8 cellular contexts compared by ENCODE assay signal in genomic region chr19:11693505-11694499, GRCh38. TPM values are rescaled to one million over a fixed set of nuclear protein-coding genes. Genes with fewer than 3 reads are reported as not detected.
A peak's percentile ranks its signal among the peaks of the same experiment; 100 is the strongest.
DNase-seq lines count a peak whose midpoint lies in the region; ATAC-seq and TF ChIP-seq lines count a peak whose summit lies in the region.

No MANE protein-coding gene starts in this region.

- no peaks in the 10 kb centered on the region for H3K9me3 ChIP-seq in esophagus squamous epithelium
- H3K9me3 ChIP-seq in ovary = no peaks in the 10 kb centered on the region

- no peak for TF ChIP-seq EP300 in ovary (IDR thresholded peaks at IDR 0.05)

- H3K4me3 ChIP-seq in esophagus squamous epithelium (peak overlapping the region; percentile 66 to 82 (median 76)), ovary (peak overlapping the region; percentile 61)

- peak overlapping the region; percentile 97 for H3K4me3 Mint-ChIP-seq in Calu3 (ENCODE audit: low read depth, unreplicated experiment)

- WGBS in esophagus squamous epithelium, 2 donors = 18 to 23% methylated on average over 12 to 15 of the region's 16 CpGs
- WGBS in ovary, 3 donors = 24 to 27% (median 27%) methylated on average over 16 of the region's 16 CpGs

- TF ChIP-seq POLR2A in esophagus squamous epithelium (IDR thresholded peaks at IDR 0.05) (no peak), ovary (IDR thresholded peaks at IDR 0.05) (no peak)

- peaks cover 9% of the 10 kb centered on the region for H3K36me3 Mint-ChIP-seq in Calu3 (ENCODE audit: insufficient read depth, unreplicated experiment)

- H3K4me1 ChIP-seq in esophagus squamous epithelium (peaks cover 5 to 17% (median 8%) of the 10 kb centered on the region in 3 donors), ovary (ENCODE audit: insufficient read depth) (no peaks in the 10 kb centered on the region)

- H3K27me3 ChIP-seq in esophagus squamous epithelium (no peaks in the 10 kb centered on the region), ovary (no peaks in the 10 kb centered on the region)

- no peaks in the 10 kb centered on the region for H3K27me3 Mint-ChIP-seq in Calu3 (ENCODE audit: unreplicated experiment)

- no peaks in the 10 kb centered on the region for H3K36me3 ChIP-seq in esophagus squamous epithelium
- no peaks in the 10 kb centered on the region for H3K36me3 ChIP-seq in ovary

- no peak for TF ChIP-seq CTCF in Calu3 (IDR thresholded peaks at IDR 0.05; ENCODE audit: unreplicated experiment)
- TF ChIP-seq CTCF in esophagus squamous epithelium (IDR thresholded peaks at IDR 0.05) = no peak
- TF ChIP-seq CTCF in ovary (IDR thresholded peaks at IDR 0.05) = no peak
- TF ChIP-seq CTCF in GM13977 (IDR thresholded peaks at IDR 0.05; ENCODE audit: extremely low read depth, insufficient read depth, missing control alignments) = no peak

- CTCF ChIA-PET in Calu3 (lab: Charles Lee) = no interaction called here

- H3K27ac ChIP-seq in esophagus squamous epithelium (peak overlapping the region in 3 of 4 donors; percentile 79 to 88 (median 79)), ovary (no peak overlapping the region)

- in situ Hi-C loops in GM13977 (cut with MboI; ENCODE audit: low pct_unique_long_range_greater_than_20kb, low sequenced_read_pairs, unreplicated experiment) = no loop called here

- DNase-seq in Calu3 (peak; percentile 11), HT-29 (ENCODE audit: low spot score) (peak; percentile 53), esophagus squamous epithelium (lab: John Stamatoyannopoulos, UW) (no peak), ovary (no peak), hypothalamus (lab: John Stamatoyannopoulos, UW) (no peak), GM13977 (ENCODE audit: low spot score) (no peak)
- no peak for DNase-seq in activated effector memory CD4-positive, alpha-beta T cell treated with Interleukin-2 at 50 U/mL for 16 hours

- BruUV-seq in Calu3 (replicated peaks; lab: Mats Ljungman, UMichigan) = TSS peak; percentile 45

- peaks cover 8% of the 10 kb centered on the region for H3K9me3 Mint-ChIP-seq in Calu3 (ENCODE audit: low read depth, unreplicated experiment)

- peak overlapping the region; percentile 48 for H3K27ac Mint-ChIP-seq in Calu3 (ENCODE audit: unreplicated experiment)

- no peaks in the 10 kb centered on the region for H3K4me1 Mint-ChIP-seq in Calu3 (ENCODE audit: low read depth, unreplicated experiment)

- peak; percentile 79 for ATAC-seq in SK-N-SH treated with all-trans-retinoic acid at 6 μM for 48 hours

- intact Hi-C loops in Calu3 (cut with micrococcal nuclease; ENCODE audit: unreplicated experiment) = no loop called here
- intact Hi-C loops in esophagus squamous epithelium (cut with DNase I) = no loop called here
- intact Hi-C loops in ovary (cut with DNase I) = no loop called here

TF ChIP-seq in SK-N-SH treated with all-trans-retinoic acid at 6 μM for 48 hours, 23 proteins besides CTCF, POLR2A, EP300 and RAD21:
- TF ChIP-seq TCF4 (CRISPR knock-in tag; IDR thresholded peaks at IDR 0.05; ENCODE audit: borderline replicate concordance) = peak; percentile 19; the same call in 1 of the 2 replicates
- TF ChIP-seq ZFP30 (CRISPR knock-in tag; IDR thresholded peaks at IDR 0.05) = no peak
- TF ChIP-seq GLIS3 (CRISPR knock-in tag; IDR thresholded peaks at IDR 0.05) = no peak
- TF ChIP-seq ZNF8 (CRISPR knock-in tag; IDR thresholded peaks at IDR 0.05) = no peak
- TF ChIP-seq ESRRG (CRISPR knock-in tag; IDR thresholded peaks at IDR 0.05) = no peak
- TF ChIP-seq, protein P1, sequence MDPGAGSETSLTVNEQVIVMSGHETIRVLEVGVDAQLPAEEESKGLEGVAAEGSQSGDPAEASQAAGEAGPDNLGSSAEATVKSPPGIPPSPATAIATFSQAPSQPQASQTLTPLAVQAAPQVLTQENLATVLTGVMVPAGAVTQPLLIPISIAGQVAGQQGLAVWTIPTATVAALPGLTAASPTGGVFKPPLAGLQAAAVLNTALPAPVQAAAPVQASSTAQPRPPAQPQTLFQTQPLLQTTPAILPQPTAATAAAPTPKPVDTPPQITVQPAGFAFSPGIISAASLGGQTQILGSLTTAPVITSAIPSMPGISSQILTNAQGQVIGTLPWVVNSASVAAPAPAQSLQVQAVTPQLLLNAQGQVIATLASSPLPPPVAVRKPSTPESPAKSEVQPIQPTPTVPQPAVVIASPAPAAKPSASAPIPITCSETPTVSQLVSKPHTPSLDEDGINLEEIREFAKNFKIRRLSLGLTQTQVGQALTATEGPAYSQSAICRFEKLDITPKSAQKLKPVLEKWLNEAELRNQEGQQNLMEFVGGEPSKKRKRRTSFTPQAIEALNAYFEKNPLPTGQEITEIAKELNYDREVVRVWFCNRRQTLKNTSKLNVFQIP (CRISPR knock-in tag; IDR thresholded peaks at IDR 0.05; ENCODE audit: borderline replicate concordance, low read depth) = no peak
- TF ChIP-seq, protein P2, sequence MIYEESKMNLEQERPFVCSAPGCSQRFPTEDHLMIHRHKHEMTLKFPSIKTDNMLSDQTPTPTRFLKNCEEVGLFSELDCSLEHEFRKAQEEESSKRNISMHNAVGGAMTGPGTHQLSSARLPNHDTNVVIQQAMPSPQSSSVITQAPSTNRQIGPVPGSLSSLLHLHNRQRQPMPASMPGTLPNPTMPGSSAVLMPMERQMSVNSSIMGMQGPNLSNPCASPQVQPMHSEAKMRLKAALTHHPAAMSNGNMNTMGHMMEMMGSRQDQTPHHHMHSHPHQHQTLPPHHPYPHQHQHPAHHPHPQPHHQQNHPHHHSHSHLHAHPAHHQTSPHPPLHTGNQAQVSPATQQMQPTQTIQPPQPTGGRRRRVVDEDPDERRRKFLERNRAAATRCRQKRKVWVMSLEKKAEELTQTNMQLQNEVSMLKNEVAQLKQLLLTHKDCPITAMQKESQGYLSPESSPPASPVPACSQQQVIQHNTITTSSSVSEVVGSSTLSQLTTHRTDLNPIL (CRISPR knock-in tag; IDR thresholded peaks at IDR 0.05; ENCODE audit: low read depth) = no peak
- TF ChIP-seq ZFP3 (CRISPR knock-in tag; IDR thresholded peaks at IDR 0.05) = no peak

RNA-seq across cellular contexts. Expression of gene ZNF823, which starts 44.9 kb away (rescaled TPM):
- total RNA-seq in Calu3 (2022) (7.4 and 7.9 TPM in 2 replicates), esophagus squamous epithelium (10 to 100 TPM in 3 of 4 donors, 1 to 10 TPM in 1; 8.5 to 22.3 (median 11.8) TPM), ovary (10 to 100 TPM in 1 of 7 donors, 1 to 10 TPM in 6; 4.9 to 12.1 (median 8.6) TPM)
- 3.6 and 6.1 TPM in 2 replicates for total RNA-seq in HT-29 (2014; rRNA removed; shearing (Covaris generic))
- 1 to 10 TPM; 3.8 to 5.9 TPM for polyA plus RNA-seq in ovary

Comparison
In these comparisons a context has a peak if more than half of its experiments do, and no peak if none do; other contexts are left out.
1. DNase-seq: peak in Calu3 (single experiment) and HT-29 (single experiment); none in esophagus squamous epithelium (single experiment), ovary (0 of 5), hypothalamus (0 of 51), GM13977 (single experiment) and activated effector memory CD4-positive, alpha-beta T cell treated with Interleukin-2 at 50 U/mL for 16 hours (single experiment).
2. H3K27ac ChIP-seq: peak in esophagus squamous epithelium (3 of 4); none in ovary (0 of 2).